8 cellular contexts compared by ENCODE assay signal in genomic region chr19:18292810-18293641, GRCh38. TPM values are rescaled to one million over a fixed set of nuclear protein-coding genes. Genes with fewer than 3 reads are reported as not detected.
A peak's percentile ranks its signal among the peaks of the same experiment; 100 is the strongest.
DNase-seq lines count a peak whose midpoint lies in the region; ATAC-seq lines count a peak whose summit lies in the region.

No MANE protein-coding gene starts in this region.

- peak overlapping the region; percentile 81 to 98 (median 92) for H3K9ac ChIP-seq in BLaER1 treated with 17β-estradiol and CSF1 and Interleukin-3, amounts not matched to agents 10 nM and 100 nM

- H3K36me3 ChIP-seq in BLaER1 treated with 17β-estradiol and CSF1 and Interleukin-3, amounts not matched to agents 10 nM and 100 nM = no peaks in the 10 kb centered on the region
- H3K36me3 ChIP-seq in HAP-1 (replicated peaks) = no peaks in the 10 kb centered on the region

- H3K9me3 ChIP-seq in BLaER1 treated with 17β-estradiol and CSF1 and Interleukin-3, amounts not matched to agents 10 nM and 100 nM (replicated peaks in 1 of 11) = no peaks in the 10 kb centered on the region
- no peaks in the 10 kb centered on the region for H3K9me3 ChIP-seq in HAP-1
- H3K9me3 ChIP-seq in iPS-18c (ENCODE audit: control insufficient read depth, insufficient read depth, low read length) = peaks cover 2% of the 10 kb centered on the region

- H3K4me1 ChIP-seq in BLaER1 treated with 17β-estradiol and CSF1 and Interleukin-3, amounts not matched to agents 10 nM and 100 nM = peaks cover 43 to 68% (median 59%) of the 10 kb centered on the region in 10 experiments
- H3K4me1 ChIP-seq in HAP-1 = peaks cover 26% of the 10 kb centered on the region

- peak; percentile 77 to 92 for DNase-seq in HAP-1 (ENCODE audit: low spot score in 2 of 2)
- DNase-seq in RKO (ENCODE audit: low spot score) = peak; percentile 85
- DNase-seq in T47D (ENCODE audit: low read depth in 1 of 2, low spot score in 1 of 2) = peak; percentile 45 to 69
- DNase-seq in sciatic nerve (ENCODE audit: low spot score) = peak; percentile 95
- DNase-seq in NCI-H345 treated with DMSO at 0.1 percent for 48 hours (lab: John Stamatoyannopoulos, UW; ENCODE audit: unreplicated experiment) = no peak

- H3K27me3 ChIP-seq in BLaER1 treated with 17β-estradiol and CSF1 and Interleukin-3, amounts not matched to agents 10 nM and 100 nM = no peaks in the 10 kb centered on the region
- H3K27me3 ChIP-seq in HAP-1 (ENCODE audit: low read depth) = no peaks in the 10 kb centered on the region

- peak; percentile 75 for ATAC-seq in sciatic nerve
- no peak for ATAC-seq in HG03432 (IDR thresholded peaks at IDR 0.05; ENCODE audit: unreplicated experiment)

- H3K4me2 ChIP-seq in BLaER1 treated with 17β-estradiol and CSF1 and Interleukin-3, amounts not matched to agents 10 nM and 100 nM = peak overlapping the region; percentile 88 to 99 (median 94)

- intact Hi-C loops in sciatic nerve (cut with DNase I) = no loop called here

- H3K4me3 ChIP-seq in BLaER1 treated with 17β-estradiol and CSF1 and Interleukin-3, amounts not matched to agents 10 nM and 100 nM = peak overlapping the region; percentile 59 to 82 (median 68)
- H3K4me3 ChIP-seq in HAP-1 (peak overlapping the region; percentile 44), iPS-18c (ENCODE audit: insufficient read depth, low read depth, low read length) (peak overlapping the region; percentile 76)

- in situ Hi-C loops in HAP-1 (cut with MboI; ENCODE audit: low sequenced_read_pairs) = no loop called here
- in situ Hi-C loops in T47D (cut with HindIII; ENCODE audit: low pct_unique_long_range_greater_than_20kb, low sequenced_read_pairs) = no loop called here

- peak overlapping the region; percentile 93 to 99 (median 98); a peak in 21 of 22 replicates for H3K27ac ChIP-seq in BLaER1 treated with 17β-estradiol and CSF1 and Interleukin-3, amounts not matched to agents 10 nM and 100 nM

- H4K20me1 ChIP-seq in BLaER1 treated with 17β-estradiol and CSF1 and Interleukin-3, amounts not matched to agents 10 nM and 100 nM = no peaks in the 10 kb centered on the region

RNA-seq across cellular contexts. Expression of gene JUND, which starts 11.6 kb away (rescaled TPM):
- total RNA-seq in sciatic nerve = 298 TPM

RNA-seq across cellular contexts. Expression of gene IQCN, which starts 18.8 kb away (rescaled TPM):
- 12.7 TPM for total RNA-seq in sciatic nerve

RNA-seq across cellular contexts. Expression of gene LSM4, which starts 29.9 kb away (rescaled TPM):
- total RNA-seq in sciatic nerve = 45.7 TPM

RNA-seq across cellular contexts. Expression of gene PGPEP1, which starts 47.4 kb away (rescaled TPM):
- 49.6 TPM for total RNA-seq in sciatic nerve
